8 cellular contexts compared by ENCODE assay signal in the genomic region with DNA sequence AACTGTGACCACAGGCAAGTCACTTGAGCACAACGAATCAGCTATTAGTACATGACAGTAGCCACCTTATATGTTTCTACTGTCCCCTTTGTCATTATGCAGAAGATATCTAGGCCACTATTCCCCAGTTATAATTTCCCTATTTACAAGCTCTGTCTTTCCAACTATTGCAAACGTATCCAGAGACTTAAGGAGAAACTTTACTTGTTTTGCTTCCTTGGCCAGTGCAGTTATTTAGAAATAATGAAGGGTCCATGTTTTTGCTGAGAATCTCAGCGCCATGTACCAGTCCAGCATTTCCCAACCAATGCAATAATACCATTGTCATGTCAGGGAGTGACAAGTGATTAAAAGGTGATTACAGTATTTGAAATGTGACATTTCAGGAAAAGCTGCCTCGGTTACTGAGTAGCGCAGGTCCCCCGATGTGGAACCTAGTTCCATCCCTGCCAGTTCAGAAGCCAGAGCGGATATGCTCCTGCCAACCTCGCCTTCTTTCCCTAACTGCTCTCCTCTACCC. TPM values are rescaled to one million over a fixed set of nuclear protein-coding genes. Genes with fewer than 3 reads are reported as not detected.
DNase-seq lines count a peak whose midpoint lies in the region; ATAC-seq, FAIRE-seq and TF ChIP-seq lines count a peak whose summit lies in the region.

No MANE protein-coding gene starts in this region.

- H3K36me3 ChIP-seq in Karpas-422 (ENCODE audit: insufficient read depth, low read length), result peaks cover 3% of the 10 kb centered on the region
- H3K36me3 ChIP-seq in breast epithelium, result no peaks in the 10 kb centered on the region
- H3K36me3 ChIP-seq in right lobe of liver, result no peaks in the 10 kb centered on the region
- no peaks in the 10 kb centered on the region for H3K36me3 ChIP-seq in tibial nerve

- TF ChIP-seq EP300 in tibial nerve (IDR thresholded peaks at IDR 0.05), result no peak

- H3K4me1 ChIP-seq in Karpas-422 (ENCODE audit: low read length), result peaks cover 15% of the 10 kb centered on the region
- H3K4me1 ChIP-seq in breast epithelium, result peaks cover 0 to 7% of the 10 kb centered on the region in 2 donors
- H3K4me1 ChIP-seq in right lobe of liver, result no peaks in the 10 kb centered on the region
- peaks cover 0 to 25% (median 0%) of the 10 kb centered on the region in 4 donors for H3K4me1 ChIP-seq in tibial nerve

- TF ChIP-seq POLR2A in GM12892 (IDR thresholded peaks at IDR 0.05; ENCODE audit: low read depth, low read length) (no peak), breast epithelium (IDR thresholded peaks at IDR 0.05) (no peak), right lobe of liver (IDR thresholded peaks at IDR 0.05) (no peak), tibial nerve (IDR thresholded peaks at IDR 0.05) (no peak)

- H4K20me1 ChIP-seq in Karpas-422 (ENCODE audit: insufficient read depth, low read depth, low read length), result no peaks in the 10 kb centered on the region

- H3K9me2 ChIP-seq in Karpas-422 (replicated peaks; ENCODE audit: insufficient read depth, low read length), result no peaks in the 10 kb centered on the region

- peak overlapping the region; percentile 33; the same call in 1 of the 2 replicates for H3K27ac ChIP-seq in Karpas-422 (ENCODE audit: low read length)
- H3K27ac ChIP-seq in breast epithelium, result peak overlapping the region; percentile 91 to 92
- peak overlapping the region; percentile 87 to 92 (median 90) for H3K27ac ChIP-seq in right lobe of liver
- peak overlapping the region; percentile 89 to 97 (median 93) for H3K27ac ChIP-seq in tibial nerve

- H3K79me2 ChIP-seq in Karpas-422 (ENCODE audit: low read length), result peaks cover 25% of the 10 kb centered on the region

- H3K9ac ChIP-seq in Karpas-422 (ENCODE audit: low read length), result peak overlapping the region; percentile 92

- no peaks in the 10 kb centered on the region for H3K27me3 ChIP-seq in Karpas-422 (ENCODE audit: low read length)
- H3K27me3 ChIP-seq in breast epithelium, result no peaks in the 10 kb centered on the region
- H3K27me3 ChIP-seq in right lobe of liver, result no peaks in the 10 kb centered on the region
- H3K27me3 ChIP-seq in tibial nerve, result no peaks in the 10 kb centered on the region

- DNase-seq in GM12892 (ENCODE audit: insufficient read length) (no peak), Karpas-422 (peak; percentile 50), breast epithelium (ENCODE audit: low spot score in 2 of 2) (no peak), right lobe of liver (no peak), tibial nerve (ENCODE audit: low spot score in 2 of 2) (no peak)

- TF ChIP-seq CTCF in breast epithelium (IDR thresholded peaks at IDR 0.05), result no peak
- TF ChIP-seq CTCF in right lobe of liver (IDR thresholded peaks at IDR 0.05), result no peak
- TF ChIP-seq CTCF in tibial nerve (IDR thresholded peaks at IDR 0.05), result no peak

- peak overlapping the region; percentile 96 for H2AFZ ChIP-seq in Karpas-422 (ENCODE audit: low read length)

- WGBS in right lobe of liver (ENCODE audit: insufficient coverage, low coverage, low lambda C conversion rate, missing lambda C conversion rate), result 7% methylated on average over 8 of the region's 8 CpGs
- 2 to 8% methylated on average over 8 of the region's 8 CpGs for WGBS in tibial nerve, 2 donors

- H3K9me3 ChIP-seq in Karpas-422 (ENCODE audit: low read length), result no peaks in the 10 kb centered on the region
- H3K9me3 ChIP-seq in breast epithelium, result no peaks in the 10 kb centered on the region
- H3K9me3 ChIP-seq in right lobe of liver, result no peaks in the 10 kb centered on the region
- no peaks in the 10 kb centered on the region for H3K9me3 ChIP-seq in tibial nerve

- peak; percentile 33 for FAIRE-seq in GM12892 (lab: Jason Lieb, UNC)

- intact Hi-C loops in breast epithelium (cut with DNase I; ENCODE audit: low total_unique reads), result no loop called here
- intact Hi-C loops in right lobe of liver (cut with DNase I), result no loop called here

- peak overlapping the region; percentile 89 for H3K4me3 ChIP-seq in Karpas-422 (ENCODE audit: low read length)
- H3K4me3 ChIP-seq in breast epithelium, result peak overlapping the region; percentile 58 to 72 (median 71)
- peak overlapping the region; percentile 70 to 73 (median 70) for H3K4me3 ChIP-seq in right lobe of liver
- peak overlapping the region; percentile 66 to 93 (median 78) for H3K4me3 ChIP-seq in tibial nerve

- H3K4me2 ChIP-seq in Karpas-422 (ENCODE audit: low read depth, low read length, poor library complexity, severe bottlenecking), result peak overlapping the region; percentile 88

- ATAC-seq in right lobe of liver (peak in 1 of 4 donors; percentile 16), GM19023 (IDR thresholded peaks at IDR 0.05; ENCODE audit: unreplicated experiment) (no peak), HG02798 (IDR thresholded peaks at IDR 0.05; ENCODE audit: poor library complexity, unreplicated experiment) (no peak), GM18502 (IDR thresholded peaks at IDR 0.05; ENCODE audit: poor library complexity, unreplicated experiment) (no peak)

RNA-seq across cellular contexts. Expression of gene ZNF624, which starts 0.7 kb away (rescaled TPM):
- polyA plus RNA-seq in GM12892 (2012; ENCODE audit: missing spikeins), result 1.8 TPM
- 3.8 and 4.8 TPM in 2 replicates for total RNA-seq in Karpas-422 (2014; rRNA removed; shearing (Covaris generic); ENCODE audit: low replicate concordance)
- total RNA-seq in breast epithelium (1 to 10 TPM; 3.5 to 10.0 (median 3.6) TPM), right lobe of liver (1 to 10 TPM in 3 of 6 experiments, under 1 TPM in 3; 0.55 to 1.2 (median 0.89) TPM), tibial nerve (1 to 10 TPM; 5.2 to 7.8 (median 6.6) TPM)

RNA-seq across cellular contexts. Expression of gene CCDC144A, which starts 37.1 kb away (rescaled TPM):
- 1.8 TPM for polyA plus RNA-seq in GM12892 (2012; ENCODE audit: missing spikeins)
- not detected in 2 replicates for total RNA-seq in Karpas-422 (2014; rRNA removed; shearing (Covaris generic); ENCODE audit: low replicate concordance)
- total RNA-seq in breast epithelium (10 to 100 TPM in 1 of 3 donors, 1 to 10 TPM in 2; 1.8 to 20.6 (median 3.9) TPM), right lobe of liver (1 to 10 TPM in 1 of 6 experiments, under 1 TPM in 5; 0.02 to 1.4 (median 0.28) TPM), tibial nerve (10 to 100 TPM in 1 of 4 donors, 1 to 10 TPM in 3; 5.1 to 27.3 (median 5.6) TPM)

Comparison
In these comparisons a context has a peak if more than half of its experiments do, and no peak if none do; other contexts are left out.
1. H3K27ac ChIP-seq: peak in every context shown above with its lines; median percentile 93 in tibial nerve; 92 in breast epithelium; 90 in right lobe of liver; 33 in Karpas-422.